Comparison of ENCODE assay signal across 1 cellular context in genomic region chr11:125950696-125951645, GRCh38.
A peak's percentile ranks its signal among the peaks of the same experiment; 100 is the strongest.
TF ChIP-seq lines count a peak whose summit lies in the region.

No MANE protein-coding gene starts in this region.

TF ChIP-seq in HepG2, 621 proteins besides CTCF, POLR2A, EP300 and RAD21:
- TF ChIP-seq, protein P1, sequence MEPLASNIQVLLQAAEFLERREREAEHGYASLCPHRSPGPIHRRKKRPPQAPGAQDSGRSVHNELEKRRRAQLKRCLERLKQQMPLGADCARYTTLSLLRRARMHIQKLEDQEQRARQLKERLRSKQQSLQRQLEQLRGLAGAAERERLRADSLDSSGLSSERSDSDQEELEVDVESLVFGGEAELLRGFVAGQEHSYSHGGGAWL (CRISPR knock-in tag; IDR thresholded peaks at IDR 0.05): no peak
- peak; percentile 44 for TF ChIP-seq AGO2 (optimal IDR thresholded peaks at IDR 0.05; ENCODE audit: low read depth, low read length)
